16 cellular contexts compared by ENCODE assay signal in the genomic region with DNA sequence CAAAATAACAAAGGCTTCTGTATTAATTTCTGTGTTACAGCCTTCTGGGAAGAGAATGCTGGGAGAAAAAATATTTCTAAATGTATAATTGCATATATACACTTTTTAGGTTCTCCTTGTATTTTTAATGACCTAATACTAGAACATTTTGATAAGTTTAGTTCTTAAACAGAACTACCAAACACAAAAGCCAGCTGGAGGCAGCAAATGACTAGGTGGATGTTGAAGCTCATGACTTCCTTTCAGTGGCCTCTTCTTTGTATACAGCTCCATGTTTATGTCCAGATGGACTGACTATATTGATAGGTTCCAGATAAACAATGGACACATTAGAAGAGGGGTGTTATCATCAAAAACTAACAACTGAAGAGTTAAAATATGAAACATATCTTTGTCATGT. TPM values are rescaled to one million over a fixed set of nuclear protein-coding genes. Genes with fewer than 3 reads are reported as not detected.
DNase-seq lines count a peak whose midpoint lies in the region; ATAC-seq and TF ChIP-seq lines count a peak whose summit lies in the region.
"Had no signal": no experiment of that assay in that cellular context is flagged by ENCODE, and none has a peak within 500 bp of the region (broad histone marks: within the 10 kb centered on the region; RNA-seq: fewer than 3 reads in every experiment).

No MANE protein-coding gene starts in this region.

- no peaks in the 10 kb centered on the region for H3K9me3 ChIP-seq in CD8-positive, alpha-beta T cell (ENCODE audit: low read length)
- H3K9me3 ChIP-seq: BE2C, Peyer's patch had no signal

- H3K36me3 ChIP-seq in CD8-positive, alpha-beta T cell (ENCODE audit: insufficient read depth, low read length) = no peaks in the 10 kb centered on the region
- H3K36me3 ChIP-seq: BE2C had no signal

- no peak overlapping the region for H3K4me3 ChIP-seq in CD8-positive, alpha-beta T cell (ENCODE audit: low read depth, low read length)
- H3K4me3 ChIP-seq in fibroblast of pulmonary artery (replicated peaks; ENCODE audit: low read depth, low read length) = no peak overlapping the region
- H3K4me3 ChIP-seq: Peyer's patch had no signal

- H3K4me1 ChIP-seq in CD8-positive, alpha-beta T cell (ENCODE audit: insufficient read depth, low read length) = peaks cover 38% of the 10 kb centered on the region
- H3K4me1 ChIP-seq: Peyer's patch had no signal

- no peaks in the 10 kb centered on the region for H3K27me3 ChIP-seq in CD8-positive, alpha-beta T cell (ENCODE audit: insufficient read depth, low read length)
- H3K27me3 ChIP-seq: BE2C, Peyer's patch had no signal

- TF ChIP-seq CTCF in CD8-positive, alpha-beta T cell (IDR thresholded peaks at IDR 0.05) = no peak
- TF ChIP-seq CTCF in fibroblast of pulmonary artery (IDR thresholded peaks at IDR 0.05; ENCODE audit: low read length, missing control alignments) = no peak
- TF ChIP-seq CTCF in osteocyte (IDR thresholded peaks at IDR 0.05) = no peak
- no peak for TF ChIP-seq CTCF in MCF 10A (IDR thresholded peaks at IDR 0.05; ENCODE audit: unreplicated experiment)

- DNase-seq in CD8-positive, alpha-beta T cell = no peak
- DNase-seq in RPMI7951 (ENCODE audit: low read depth) (peak; percentile 16), fibroblast of pulmonary artery (ENCODE audit: low read depth) (peak; percentile 34), osteocyte (ENCODE audit: extremely low spot score, unreplicated experiment) (no peak), MCF 10A (ENCODE audit: unreplicated experiment) (no peak), mucosa of gallbladder (ENCODE audit: low spot score) (no peak), NCI-H1694 (lab: John Stamatoyannopoulos, UW) (no peak), MV-4-11 (lab: John Stamatoyannopoulos, UW) (no peak)
- DNase-seq: BE2C, Karpas-422, NCI-H1436 treated with DMSO at 0.1 percent for 48 hours, NCI-H446, NCI-H748 treated with DMSO at 0.1 percent for 48 hours, Peyer's patch, SHP77 had no signal

- ATAC-seq in CD8-positive, alpha-beta T cell = no peak
- ATAC-seq: HepG2 had no signal

- peaks cover 82% of the 10 kb centered on the region for H3K4me1 Mint-ChIP-seq in CD8-positive, alpha-beta T cell (ENCODE audit: low read depth)
- H3K4me1 Mint-ChIP-seq in osteocyte (ENCODE audit: unreplicated experiment) (peaks cover 3% of the 10 kb centered on the region), MCF 10A (ENCODE audit: insufficient read depth, unreplicated experiment) (no peaks in the 10 kb centered on the region)

- H3K27me3 Mint-ChIP-seq in CD8-positive, alpha-beta T cell (ENCODE audit: low read depth) = no peaks in the 10 kb centered on the region
- H3K27me3 Mint-ChIP-seq in osteocyte (ENCODE audit: unreplicated experiment) = no peaks in the 10 kb centered on the region
- H3K27me3 Mint-ChIP-seq in MCF 10A (ENCODE audit: insufficient read depth, unreplicated experiment) = no peaks in the 10 kb centered on the region

- peak overlapping the region; percentile 85 for H3K27ac Mint-ChIP-seq in CD8-positive, alpha-beta T cell
- peak overlapping the region; percentile 59 for H3K27ac Mint-ChIP-seq in osteocyte (ENCODE audit: unreplicated experiment)
- H3K27ac Mint-ChIP-seq in MCF 10A (ENCODE audit: low read depth, unreplicated experiment) = no peak overlapping the region

- intact Hi-C loops in CD8-positive, alpha-beta T cell (cut with DNase I, micrococcal nuclease) = loop anchor here in 1 of 2 experiments (10.0 kb wide), 1 partner anchor 808 kb away; a partner anchor contains a TSS
- intact Hi-C loops in MCF 10A (cut with micrococcal nuclease) = no loop called here

- POLR2A ChIA-PET in CD8-positive, alpha-beta T cell (lab: Charles Lee) = interaction anchor here (1.0 to 1.5 kb wide), 2 partner anchors 9 to 17 kb away, joined by 3 to 4 read pairs; no protein-coding TSS in a partner anchor
- POLR2A ChIA-PET in MCF 10A (lab: Yijun Ruan, JAX) = interaction anchor here (1.0 to 2.3 kb wide), 2 partner anchors 9 to 15 kb away, joined by 3 to 5 read pairs; no protein-coding TSS in a partner anchor

- BruUV-seq in MCF 10A (replicated peaks; lab: Mats Ljungman, UMichigan) = no TSS peak

- H3K36me3 Mint-ChIP-seq in CD8-positive, alpha-beta T cell = peaks cover 48% of the 10 kb centered on the region
- H3K36me3 Mint-ChIP-seq in osteocyte (ENCODE audit: unreplicated experiment) (peaks cover 19% of the 10 kb centered on the region), MCF 10A (ENCODE audit: insufficient read depth, unreplicated experiment) (peaks cover 26% of the 10 kb centered on the region)

- CTCF ChIA-PET in CD8-positive, alpha-beta T cell (lab: Charles Lee) = interaction anchor here (0.9 kb wide), 1 partner anchor 30 kb away, joined by 4 read pairs; no protein-coding TSS in a partner anchor
- CTCF ChIA-PET in MCF 10A (lab: Yijun Ruan, JAX) = interaction anchor here (1.3 kb wide), 1 partner anchor 69 kb away, joined by 4 read pairs; no protein-coding TSS in a partner anchor

- no peaks in the 10 kb centered on the region for H3K9me3 Mint-ChIP-seq in CD8-positive, alpha-beta T cell
- no peaks in the 10 kb centered on the region for H3K9me3 Mint-ChIP-seq in osteocyte (ENCODE audit: unreplicated experiment)
- H3K9me3 Mint-ChIP-seq in MCF 10A (ENCODE audit: unreplicated experiment) = no peaks in the 10 kb centered on the region

- no peak overlapping the region for H3K4me3 Mint-ChIP-seq in CD8-positive, alpha-beta T cell
- H3K4me3 Mint-ChIP-seq in osteocyte (ENCODE audit: unreplicated experiment) (no peak overlapping the region), MCF 10A (ENCODE audit: unreplicated experiment) (no peak overlapping the region)

- no peak overlapping the region for H3K27ac ChIP-seq in CD8-positive, alpha-beta T cell (ENCODE audit: low read depth, low read length)
- H3K27ac ChIP-seq: Peyer's patch had no signal

RNA-seq across cellular contexts. Expression of a gene that starts 52.4 kb away (rescaled TPM):
- total RNA-seq in CD8-positive, alpha-beta T cell = 10 to 100 TPM; 14.2 to 16.9 TPM
- total RNA-seq in RPMI7951 (2014; rRNA removed; shearing (Covaris generic)) = 14.6 and 18.0 TPM in 2 replicates
- 20.4 and 21.2 TPM in 2 replicates for total RNA-seq in osteocyte
- 42.0 and 43.7 TPM in 2 replicates for total RNA-seq in MCF 10A (2022)
- 26.5 TPM for total RNA-seq in mucosa of gallbladder

Comparison
In these comparisons a context has a peak if more than half of its experiments do, and no peak if none do; other contexts are left out.
1. DNase-seq: peak in RPMI7951 (single experiment) and fibroblast of pulmonary artery (single experiment); none in CD8-positive, alpha-beta T cell (0 of 7), osteocyte (single experiment), MCF 10A (single experiment), mucosa of gallbladder (single experiment), NCI-H1694 (single experiment) and MV-4-11 (single experiment).